24 cellular contexts compared by ENCODE assay signal in the genomic region with DNA sequence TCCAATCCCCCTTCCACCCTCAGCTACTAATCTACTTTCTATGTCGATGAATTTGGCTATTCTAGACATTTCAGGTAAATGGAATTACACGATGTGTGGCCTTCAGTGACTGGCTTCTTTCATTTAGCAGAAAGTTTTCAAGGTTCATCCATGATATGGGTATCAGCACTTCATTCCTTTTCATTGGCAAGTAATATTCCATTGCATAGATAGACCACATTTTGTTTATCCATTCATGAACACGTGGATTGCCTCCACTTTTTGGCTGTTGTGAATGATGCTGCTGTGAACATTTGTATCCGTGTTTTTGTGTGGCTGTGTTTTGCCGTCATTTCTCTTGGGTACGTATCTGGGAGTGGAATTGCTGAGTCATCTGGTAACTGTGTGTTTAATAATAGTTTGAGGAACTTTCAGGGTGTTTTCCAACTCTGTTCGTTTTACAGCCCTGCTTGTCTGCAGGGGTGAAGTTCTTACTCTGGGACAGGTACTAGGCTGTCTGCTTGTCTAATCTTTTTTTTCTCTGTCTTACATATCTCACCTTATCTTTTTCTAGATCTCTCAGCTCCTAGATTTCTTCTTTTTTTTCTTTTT. TPM values are rescaled to one million over a fixed set of nuclear protein-coding genes. Genes with fewer than 3 reads are reported as not detected.
A peak's percentile ranks its signal among the peaks of the same experiment; 100 is the strongest.
DNase-seq lines count a peak whose midpoint lies in the region; ATAC-seq, FAIRE-seq and TF ChIP-seq lines count a peak whose summit lies in the region.
"Had no signal": no experiment of that assay in that cellular context is flagged by ENCODE, and none has a peak within 500 bp of the region (broad histone marks: within the 10 kb centered on the region; RNA-seq: fewer than 3 reads in every experiment).

No MANE protein-coding gene starts in this region.

- in situ Hi-C loops in IMR-90 (cut with MboI; ENCODE audit: low sequenced_read_pairs) (no loop called here), K562 (cut with MboI) (no loop called here)

- ATAC-seq in IMR-90 (ENCODE audit: low read depth) = no peak
- no peak for ATAC-seq in K562
- no peak for ATAC-seq in GM21515 (IDR thresholded peaks at IDR 0.05; ENCODE audit: unreplicated experiment)
- no peak for ATAC-seq in left ventricle myocardium superior
- ATAC-seq: right cardiac atrium had no signal

- H3K79me1 ChIP-seq in IMR-90 (ENCODE audit: low read depth in 1 of 2, low read length in 2 of 2) = 0 out of 4 replicates have a peak, but pooled peaks cover 0 to 5% of the 10 kb centered on the region in 2 experiments

- H4K5ac ChIP-seq in IMR-90 (ENCODE audit: low read depth, low read length) = no peak overlapping the region

- no peak overlapping the region for H3K27ac ChIP-seq in IMR-90 (ENCODE audit: insufficient read depth, low read length)
- H3K27ac ChIP-seq in K562 (ENCODE audit: extremely low read depth, low read depth, low read length) = peak overlapping the region; percentile 43; the same call in 1 of the 3 replicates
- H3K27ac ChIP-seq: ascending aorta, coronary artery, neural progenitor cell, tibial nerve, WERI-Rb-1 had no signal

- CTCF ChIA-PET in IMR-90 (lab: Yijun Ruan, JAX) (no interaction called here), K562 (lab: Yijun Ruan, JAX; ENCODE audit: low intra/inter-chr PET ratio) (no interaction called here)

- no peak for TF ChIP-seq RAD21 in IMR-90 (IDR thresholded peaks at IDR 0.05; ENCODE audit: low read length)
- no peak for TF ChIP-seq RAD21 in K562 (CRISPR knock-in tag; conservative IDR thresholded peaks at IDR 0.05 in 1 of 2, IDR thresholded peaks at IDR 0.05 in 1 of 2)

- no peak overlapping the region for H2BK5ac ChIP-seq in IMR-90 (ENCODE audit: low read depth, low read length, poor library complexity, severe bottlenecking)

- no peak overlapping the region for H3K9ac ChIP-seq in IMR-90 (ENCODE audit: low read depth, low read length)
- H3K9ac ChIP-seq in K562 (ENCODE audit: insufficient read depth in 1 of 2, low read depth in 2 of 2, low read length in 2 of 2) = no peak overlapping the region
- H3K9ac ChIP-seq: neural progenitor cell had no signal

- H2BK15ac ChIP-seq in IMR-90 (ENCODE audit: low read depth, low read length) = no peak overlapping the region

- H2AFZ ChIP-seq in IMR-90 (replicated peaks; ENCODE audit: low read length, poor library complexity) (no peak overlapping the region), K562 (ENCODE audit: low read depth, low read length) (no peak overlapping the region)
- H2AFZ ChIP-seq: neural progenitor cell had no signal

- H3K27ac Mint-ChIP-seq in CD14-positive monocyte = peak overlapping the region; percentile 93 to 98 (median 97)
- H3K27ac Mint-ChIP-seq: immature natural killer cell, neural progenitor cell had no signal

- DNase-seq in CD14-positive monocyte (ENCODE audit: low spot score) (peak; percentile 60), IMR-90 (no peak), K562 (ENCODE audit: extremely low read depth in 1 of 4, low spot score in 3 of 4) (peak in 1 of 4 experiments; percentile 19), GM12892 (ENCODE audit: insufficient read length) (no peak), left ventricle myocardium superior (no peak)
- DNase-seq: activated gamma-delta T cell; COR-L47; immature natural killer cell; mesendoderm; NCI-H187; NCI-H446; stimulated activated CD4-positive, alpha-beta T cell treated with anti-CD3 and anti-CD28 coated beads, Interleukin-2, amount 100 ng/mL, for 48 hours; WERI-Rb-1 had no signal

- no peak for TF ChIP-seq EP300 in K562 (IDR thresholded peaks at IDR 0.05; ENCODE audit: low read length)

- H3K36me3 ChIP-seq in IMR-90 (ENCODE audit: control insufficient read depth, insufficient read depth, low read length) (peaks cover 44% of the 10 kb centered on the region), K562 (ENCODE audit: control insufficient read depth, insufficient read depth, low read length) (peaks cover 32% of the 10 kb centered on the region)

- H3K9me3 ChIP-seq in IMR-90 (ENCODE audit: control insufficient read depth, insufficient read depth, low read length) = no peaks in the 10 kb centered on the region
- no peaks in the 10 kb centered on the region for H3K9me3 ChIP-seq in K562 (replicated peaks; ENCODE audit: control insufficient read depth, insufficient read depth, low read depth, low read length)
- H3K9me3 ChIP-seq: ascending aorta, tibial nerve had no signal

- peaks cover 3% of the 10 kb centered on the region; the same call in 1 of the 2 replicates for H4K20me1 ChIP-seq in IMR-90 (ENCODE audit: insufficient read depth, low read length)
- no peaks in the 10 kb centered on the region for H4K20me1 ChIP-seq in K562 (replicated peaks; ENCODE audit: control insufficient read depth, insufficient read depth, low read length)

- no peak overlapping the region for H2BK20ac ChIP-seq in IMR-90 (ENCODE audit: low read depth, low read length)

- H2AK5ac ChIP-seq in IMR-90 (ENCODE audit: low read depth, low read length) = no peak overlapping the region

- intact Hi-C loops in CD14-positive monocyte (cut with micrococcal nuclease) = no loop called here
- intact Hi-C loops in IMR-90 (cut with micrococcal nuclease) = no loop called here
- intact Hi-C loops in K562 (cut with micrococcal nuclease) = no loop called here
- intact Hi-C loops in left ventricle myocardium superior (cut with micrococcal nuclease) = no loop called here

- H3K56ac ChIP-seq in IMR-90 (ENCODE audit: extremely low read depth, insufficient read depth, low read length) = no peak overlapping the region

- dilution Hi-C loops in IMR-90 (cut with HindIII; ENCODE audit: low sequenced_read_pairs, unreplicated experiment) = no loop called here

- no peak overlapping the region for H4K8ac ChIP-seq in IMR-90 (ENCODE audit: low read depth in 2 of 2, low read length in 2 of 2)

- H3K14ac ChIP-seq in IMR-90 (replicated peaks; ENCODE audit: low read depth, low read length) = no peak overlapping the region

- no peak overlapping the region for H3K4me3 ChIP-seq in IMR-90 (ENCODE audit: insufficient read depth, low read depth, low read length)
- no peak overlapping the region for H3K4me3 ChIP-seq in K562
- H3K4me3 ChIP-seq: ascending aorta, coronary artery, neural progenitor cell, tibial nerve had no signal

- no peak for TF ChIP-seq CTCF in CD14-positive monocyte (IDR thresholded peaks at IDR 0.05)
- no peak for TF ChIP-seq CTCF in IMR-90 (conservative IDR thresholded peaks at IDR 0.05; ENCODE audit: low read depth, low read length)
- TF ChIP-seq CTCF in K562 (IDR thresholded peaks at IDR 0.05 in 2 of 3, conservative IDR thresholded peaks at IDR 0.05 in 1 of 3; ENCODE audit: insufficient read depth in 2 of 3, low read depth in 1 of 3, low read length in 3 of 3) = no peak

- no peak overlapping the region for H2BK120ac ChIP-seq in IMR-90 (ENCODE audit: low read depth, low read length)

- H3K23ac ChIP-seq in IMR-90 (ENCODE audit: low read depth, low read length) = no peak overlapping the region

- no peak for TF ChIP-seq POLR2A in IMR-90 (IDR thresholded peaks at IDR 0.05; ENCODE audit: low read depth, low read length)
- TF ChIP-seq POLR2A in K562 (conservative IDR thresholded peaks at IDR 0.05) = no peak
- no peak for TF ChIP-seq POLR2A in GM12892 (IDR thresholded peaks at IDR 0.05; ENCODE audit: low read depth, low read length)

- H3K18ac ChIP-seq in IMR-90 (ENCODE audit: low read depth, low read length) = no peak overlapping the region

- no peak overlapping the region for H4K91ac ChIP-seq in IMR-90 (ENCODE audit: insufficient read depth, low read depth, low read length)

- H3K4me2 ChIP-seq in IMR-90 (ENCODE audit: low read depth, low read length) (no peak overlapping the region), K562 (ENCODE audit: insufficient read depth, low read length) (no peak overlapping the region)
- H3K4me2 ChIP-seq: neural progenitor cell had no signal

- no TSS peak for BruUV-seq in IMR-90 (replicated peaks; lab: Mats Ljungman, UMichigan)
- no TSS peak for BruUV-seq in K562 (replicated peaks; lab: Mats Ljungman, UMichigan)

- FAIRE-seq in K562 (lab: Jason Lieb, UNC) (no peak), GM12892 (lab: Jason Lieb, UNC) (no peak)
- FAIRE-seq: GM19239 had no signal

- H3K4ac ChIP-seq in IMR-90 (ENCODE audit: low read depth, low read length) = no peak overlapping the region

- H3K79me2 ChIP-seq in K562 (ENCODE audit: control insufficient read depth, insufficient read depth, low read length) = no peaks in the 10 kb centered on the region

- no peak overlapping the region for H2AK9ac ChIP-seq in IMR-90 (replicated peaks; ENCODE audit: low read depth, low read length, poor library complexity)

- H3K4me3 Mint-ChIP-seq in CD14-positive monocyte = peak overlapping the region in 1 of 2 donors; percentile 84
- H3K4me3 Mint-ChIP-seq: immature natural killer cell, neural progenitor cell had no signal

- peaks cover 42 to 60% of the 10 kb centered on the region in 2 donors for H3K36me3 Mint-ChIP-seq in CD14-positive monocyte

- H3K27me3 ChIP-seq in IMR-90 (ENCODE audit: control insufficient read depth, insufficient read depth, low read length) = no peaks in the 10 kb centered on the region
- H3K27me3 ChIP-seq in K562 (ENCODE audit: control insufficient read depth in 2 of 2, insufficient read depth in 2 of 2, low read length in 2 of 2) = no peaks in the 10 kb centered on the region
- H3K27me3 ChIP-seq: ascending aorta, neural progenitor cell, tibial nerve had no signal

- 0 out of 2 replicates have a peak, but pooled peaks cover 3% of the 10 kb centered on the region for H3K9me1 ChIP-seq in IMR-90 (ENCODE audit: insufficient read depth, low read length)
- H3K9me1 ChIP-seq in K562 (ENCODE audit: control insufficient read depth, insufficient read depth, low read length) = peaks cover 4% of the 10 kb centered on the region

- H3K4me1 Mint-ChIP-seq in CD14-positive monocyte = peaks cover 22% of the 10 kb centered on the region
- H3K4me1 Mint-ChIP-seq: immature natural killer cell, neural progenitor cell had no signal

- 100% methylated on average over 1 of the region's 7 CpGs; no CpG with 5 or more reads in 1 of the 2 experiments for WGBS in IMR-90 (ENCODE audit: extremely low coverage in 2 of 2, insufficient read length in 1 of 2), 2 experiments
- 49% methylated on average over 7 of the region's 7 CpGs for WGBS in K562 (ENCODE audit: insufficient coverage, low coverage, missing lambda C conversion rate)

- H3K27me3 Mint-ChIP-seq in CD14-positive monocyte (ENCODE audit: low read depth in 3 of 3) = no peaks in the 10 kb centered on the region

- H3K4me1 ChIP-seq in IMR-90 (ENCODE audit: control insufficient read depth, insufficient read depth, low read length) (no peaks in the 10 kb centered on the region), K562 (replicated peaks in 1 of 2; ENCODE audit: control insufficient read depth in 2 of 2, insufficient read depth in 2 of 2, low read length in 2 of 2) (peaks cover 0 to 5% of the 10 kb centered on the region in 2 experiments; a peak in 2 of 5 replicates)
- H3K4me1 ChIP-seq: ascending aorta, neural progenitor cell, tibial nerve had no signal

- POLR2A ChIA-PET in IMR-90 (lab: Charles Lee; ENCODE audit: unreplicated experiment) (no interaction called here), K562 (lab: Yijun Ruan, JAX) (interaction anchor here (0.5 kb wide), 1 partner anchor 34 kb away, joined by 4 read pairs; no protein-coding TSS in a partner anchor)

- peaks cover 0 to 4% (median 0%) of the 10 kb centered on the region in 7 donors for H3K9me3 Mint-ChIP-seq in CD14-positive monocyte
- H3K9me3 Mint-ChIP-seq: immature natural killer cell, neural progenitor cell had no signal

RNA-seq across cellular contexts. Expression of a gene that starts 32.5 kb away (rescaled TPM):
- under 1 TPM; 0.59 to 0.69 TPM for polyA plus RNA-seq in CD14-positive monocyte
- 8.1 and 11.3 TPM in 2 replicates for total RNA-seq in IMR-90 (2012; rRNA removed)
- 20.3 and 20.7 TPM in 2 replicates for polyA plus RNA-seq in IMR-90 (2012; rRNA removed)
- polyA plus RNA-seq in IMR-90 (2012; cell fraction: cytosol; rRNA removed) = 19.3 and 52.1 TPM in 2 replicates
- 33.3 and 34.2 TPM in 2 replicates for polyA plus RNA-seq in IMR-90 (2012; cell fraction: nucleus; rRNA removed; ENCODE audit: low replicate concordance)
- 37.2 and 76.7 TPM in 2 replicates for total RNA-seq in K562 (2011; cell fraction: chromatin; rRNA removed; ENCODE audit: low replicate concordance)
- total RNA-seq in K562 (2011; cell fraction: nucleolus; rRNA removed) = 24.3 TPM in 2 replicates
- 26.7 and 28.1 TPM in 2 replicates for total RNA-seq in K562 (2011; cell fraction: nucleoplasm; rRNA removed)
- 7.9 and 8.6 TPM in 2 replicates for total RNA-seq in K562 (2014; rRNA removed)
- total RNA-seq in K562 (2014; rRNA removed; fragmentation: Illumina TruSeq; extraction: Trizol) = 6.7 and 6.8 TPM in 2 replicates
- 4.2 and 5.2 TPM in 2 replicates for total RNA-seq in K562 (2015; rRNA removed; fragmentation: Illumina TruSeq; extraction: Trizol)
- total RNA-seq in K562 (2021) = 24.8 and 29.4 TPM in 2 replicates
- 9.5 and 11.1 TPM in 2 replicates for polyA plus RNA-seq in K562 (2011; rRNA removed)
- 4.4 and 6.2 TPM in 2 replicates for polyA plus RNA-seq in K562 (2011; cell fraction: cytosol; rRNA removed)
- polyA plus RNA-seq in K562 (2011; cell fraction: nucleus; rRNA removed) = 9.6 and 10.2 TPM in 2 replicates
- 15.2 and 27.5 TPM in 2 replicates for polyA plus RNA-seq in K562 (2012)
- polyA plus RNA-seq in K562 (2014; fragmentation: Illumina TruSeq; extraction: Trizol) = 18.4 and 24.5 TPM in 2 replicates
- polyA plus RNA-seq in K562 (2014; fragmentation: Nextera tagmentation; extraction: Ambion mirVana) = under 1 TPM; 0.52 to 0.96 TPM
- 7.4 and 12.7 TPM in 2 replicates for polyA plus RNA-seq in K562 (2014; rRNA removed)
- 16.3 and 17.7 TPM in 2 replicates for polyA minus RNA-seq in K562 (2011; rRNA and poly(A)+ RNA removed)
- polyA minus RNA-seq in K562 (2011; cell fraction: cytosol; rRNA and poly(A)+ RNA removed) = 11.7 and 21.8 TPM in 2 replicates
- 5.0 and 5.4 TPM in 2 replicates for polyA minus RNA-seq in K562 (2011; cell fraction: nucleus; rRNA and poly(A)+ RNA removed)
- polyA plus RNA-seq in GM12892 (2012; ENCODE audit: missing spikeins) = 14.1 TPM
- 26.2 TPM for total RNA-seq in left ventricle myocardium superior

RNA-seq across cellular contexts. Expression of a gene that starts 38.3 kb away (rescaled TPM):
- polyA plus RNA-seq in CD14-positive monocyte (not detected), IMR-90 (2012; rRNA removed) (0.03 TPM in 1 of 2 replicates, not detected in the other), K562 (2011; rRNA removed) (3.1 and 6.0 TPM in 2 replicates), K562 (2014; fragmentation: Illumina TruSeq; extraction: Trizol) (2.4 and 7.8 TPM in 2 replicates), K562 (2014; fragmentation: Nextera tagmentation; extraction: Ambion mirVana) (under 1 TPM; 0.31 to 0.34 TPM), K562 (2014; rRNA removed) (6.1 and 6.7 TPM in 2 replicates)
- total RNA-seq in IMR-90 (2012; rRNA removed) (not detected in 2 replicates), K562 (2014; rRNA removed) (12.3 and 13.3 TPM in 2 replicates), K562 (2014; rRNA removed; fragmentation: Illumina TruSeq; extraction: Trizol) (0.96 and 1.3 TPM in 2 replicates), K562 (2015; rRNA removed; fragmentation: Illumina TruSeq; extraction: Trizol) (2.0 and 2.1 TPM in 2 replicates), K562 (2021) (15.5 and 19.0 TPM in 2 replicates), left ventricle myocardium superior (0.94 TPM)
- polyA plus RNA-seq in IMR-90 (2012; cell fraction: cytosol; rRNA removed) = 0.08 and 0.13 TPM in 2 replicates
- 0.06 and 0.11 TPM in 2 replicates for polyA plus RNA-seq in IMR-90 (2012; cell fraction: nucleus; rRNA removed; ENCODE audit: low replicate concordance)
- total RNA-seq in K562 (2011; cell fraction: chromatin; rRNA removed; ENCODE audit: low replicate concordance) = 2.7 and 12.8 TPM in 2 replicates
- total RNA-seq in K562 (2011; cell fraction: nucleolus; rRNA removed) = 14.5 and 16.8 TPM in 2 replicates
- 5.2 and 5.7 TPM in 2 replicates for total RNA-seq in K562 (2011; cell fraction: nucleoplasm; rRNA removed)
- polyA plus RNA-seq in K562 (2011; cell fraction: cytosol; rRNA removed) = 4.1 and 21.2 TPM in 2 replicates
- polyA plus RNA-seq in K562 (2011; cell fraction: nucleus; rRNA removed) = 7.5 and 31.6 TPM in 2 replicates
- polyA plus RNA-seq in K562 (2012) = 14.4 and 19.7 TPM in 2 replicates
- 0.96 and 2.0 TPM in 2 replicates for polyA minus RNA-seq in K562 (2011; rRNA and poly(A)+ RNA removed)
- polyA minus RNA-seq in K562 (2011; cell fraction: cytosol; rRNA and poly(A)+ RNA removed) = 10.7 and 11.2 TPM in 2 replicates
- 4.7 and 8.8 TPM in 2 replicates for polyA minus RNA-seq in K562 (2011; cell fraction: nucleus; rRNA and poly(A)+ RNA removed)
- polyA plus RNA-seq in GM12892 (2012; ENCODE audit: missing spikeins) = not detected
- total RNA-seq: activated CD8-positive, alpha-beta memory T cell treated with anti-CD3 and anti-CD28 coated beads for 36 hours; LHCN-M2 had no signal
- polyA plus RNA-seq: immature natural killer cell had no signal

RNA-seq across cellular contexts. Expression of a gene that starts 39.1 kb away (rescaled TPM):
- under 1 TPM; 0.17 to 0.50 TPM for polyA plus RNA-seq in CD14-positive monocyte
- not detected in 2 replicates for total RNA-seq in IMR-90 (2012; rRNA removed)
- not detected in 2 replicates for polyA plus RNA-seq in IMR-90 (2012; rRNA removed)
- polyA plus RNA-seq in IMR-90 (2012; cell fraction: cytosol; rRNA removed) = 0.04 TPM in 1 of 2 replicates, not detected in the other
- 0.09 TPM in 1 of 2 replicates, not detected in the other for polyA plus RNA-seq in IMR-90 (2012; cell fraction: nucleus; rRNA removed; ENCODE audit: low replicate concordance)
- total RNA-seq in K562 (2011; cell fraction: chromatin; rRNA removed; ENCODE audit: low replicate concordance) = not detected in 2 replicates
- total RNA-seq in K562 (2011; cell fraction: nucleolus; rRNA removed) = not detected in 2 replicates
- not detected in 2 replicates for total RNA-seq in K562 (2011; cell fraction: nucleoplasm; rRNA removed)
- total RNA-seq in K562 (2014; rRNA removed) = not detected in 2 replicates
- total RNA-seq in K562 (2014; rRNA removed; fragmentation: Illumina TruSeq; extraction: Trizol) = not detected in 2 replicates
- total RNA-seq in K562 (2015; rRNA removed; fragmentation: Illumina TruSeq; extraction: Trizol) = 0.14 and 0.15 TPM in 2 replicates
- total RNA-seq in K562 (2021) = 0.09 and 0.11 TPM in 2 replicates
- polyA plus RNA-seq in K562 (2011; rRNA removed) = 0.47 TPM in 1 of 2 replicates, not detected in the other
- 0.22 and 0.62 TPM in 2 replicates for polyA plus RNA-seq in K562 (2011; cell fraction: cytosol; rRNA removed)
- polyA plus RNA-seq in K562 (2011; cell fraction: nucleus; rRNA removed) = 0.10 and 0.70 TPM in 2 replicates
- polyA plus RNA-seq in K562 (2012) = 0.13 and 0.30 TPM in 2 replicates
- polyA plus RNA-seq in K562 (2014; fragmentation: Illumina TruSeq; extraction: Trizol) = not detected in 2 replicates
- polyA plus RNA-seq in K562 (2014; fragmentation: Nextera tagmentation; extraction: Ambion mirVana) = under 1 TPM; 0.06 TPM
- polyA plus RNA-seq in K562 (2014; rRNA removed) = 0.08 and 0.17 TPM in 2 replicates
- polyA minus RNA-seq in K562 (2011; rRNA and poly(A)+ RNA removed) = 0.18 TPM in 1 of 2 replicates, not detected in the other
- polyA minus RNA-seq in K562 (2011; cell fraction: cytosol; rRNA and poly(A)+ RNA removed) = not detected in 2 replicates
- 0.33 TPM in 1 of 2 replicates, not detected in the other for polyA minus RNA-seq in K562 (2011; cell fraction: nucleus; rRNA and poly(A)+ RNA removed)
- not detected for polyA plus RNA-seq in GM12892 (2012; ENCODE audit: missing spikeins)
- 6,589 TPM for total RNA-seq in left ventricle myocardium superior
- total RNA-seq: activated CD8-positive, alpha-beta memory T cell treated with anti-CD3 and anti-CD28 coated beads for 36 hours; ascending aorta; epithelial cell of proximal tubule; glomerular endothelial cell; LHCN-M2 had no signal
- polyA plus RNA-seq: immature natural killer cell had no signal

RNA-seq across cellular contexts. Expression of a gene that starts 57.0 kb away (rescaled TPM):
- polyA plus RNA-seq in CD14-positive monocyte (not detected), IMR-90 (2012; rRNA removed) (0.09 and 0.14 TPM in 2 replicates), K562 (2011; rRNA removed) (0.60 and 0.95 TPM in 2 replicates), K562 (2014; fragmentation: Illumina TruSeq; extraction: Trizol) (0.21 and 0.43 TPM in 2 replicates), K562 (2014; fragmentation: Nextera tagmentation; extraction: Ambion mirVana) (under 1 TPM in 1 of 2 experiments, not detected in 1; 0.03 TPM), K562 (2014; rRNA removed) (0.58 and 0.90 TPM in 2 replicates)
- total RNA-seq in IMR-90 (2012; rRNA removed) (under 0.01 and 0.18 TPM in 2 replicates), K562 (2014; rRNA removed) (1.2 and 1.3 TPM in 2 replicates), K562 (2014; rRNA removed; fragmentation: Illumina TruSeq; extraction: Trizol) (0.22 TPM in 1 of 2 replicates, not detected in the other), K562 (2015; rRNA removed; fragmentation: Illumina TruSeq; extraction: Trizol) (0.19 TPM in 1 of 2 replicates, not detected in the other), K562 (2021) (0.56 and 0.71 TPM in 2 replicates), left ventricle myocardium superior (not detected)
- polyA plus RNA-seq in IMR-90 (2012; cell fraction: cytosol; rRNA removed) = 0.19 and 0.22 TPM in 2 replicates
- 0.11 and 0.24 TPM in 2 replicates for polyA plus RNA-seq in IMR-90 (2012; cell fraction: nucleus; rRNA removed; ENCODE audit: low replicate concordance)
- 0.86 and 1.9 TPM in 2 replicates for total RNA-seq in K562 (2011; cell fraction: chromatin; rRNA removed; ENCODE audit: low replicate concordance)
- 1.3 and 1.6 TPM in 2 replicates for total RNA-seq in K562 (2011; cell fraction: nucleolus; rRNA removed)
- 1.5 and 1.6 TPM in 2 replicates for total RNA-seq in K562 (2011; cell fraction: nucleoplasm; rRNA removed)
- polyA plus RNA-seq in K562 (2011; cell fraction: cytosol; rRNA removed) = 0.80 and 1.6 TPM in 2 replicates
- polyA plus RNA-seq in K562 (2011; cell fraction: nucleus; rRNA removed) = 1.0 and 2.1 TPM in 2 replicates
- polyA plus RNA-seq in K562 (2012) = 0.55 and 0.86 TPM in 2 replicates
- polyA minus RNA-seq in K562 (2011; rRNA and poly(A)+ RNA removed) = 0.15 and 0.35 TPM in 2 replicates
- polyA minus RNA-seq in K562 (2011; cell fraction: cytosol; rRNA and poly(A)+ RNA removed) = 1.0 TPM in 1 of 2 replicates, not detected in the other
- 0.22 TPM in 1 of 2 replicates, not detected in the other for polyA minus RNA-seq in K562 (2011; cell fraction: nucleus; rRNA and poly(A)+ RNA removed)
- polyA plus RNA-seq in GM12892 (2012; ENCODE audit: missing spikeins) = not detected
- total RNA-seq: activated CD8-positive, alpha-beta memory T cell treated with anti-CD3 and anti-CD28 coated beads for 36 hours; ascending aorta; glomerular endothelial cell; LHCN-M2; right cardiac atrium; tibial nerve had no signal
- polyA plus RNA-seq: immature natural killer cell had no signal

Comparison
In these comparisons a context has a peak if more than half of its experiments do, and no peak if none do; other contexts are left out.
1. RNA of a gene that starts 39.1 kb away (total RNA-seq): 6,589 TPM in left ventricle myocardium superior (single experiment); 0.09 to 0.15 TPM in K562 and not detected in IMR-90; every median in the first group is over 1,000 times any median in the second.